In genomic region chr11:44911031-44911814, GRCh38 we compare ENCODE assay signal across 8 cellular contexts. TPM values are rescaled to one million over a fixed set of nuclear protein-coding genes. Genes with fewer than 3 reads are reported as not detected.
A peak's percentile ranks its signal among the peaks of the same experiment; 100 is the strongest.
DNase-seq lines count a peak whose midpoint lies in the region; ATAC-seq and TF ChIP-seq lines count a peak whose summit lies in the region.

No MANE protein-coding gene starts in this region.

- peak; percentile 80 for TF ChIP-seq CTCF in RWPE2 (IDR thresholded peaks at IDR 0.05; ENCODE audit: poor library complexity, severe bottlenecking)
- peak; percentile 60 for TF ChIP-seq CTCF in neutrophil (IDR thresholded peaks at IDR 0.05)

- H3K4me1 ChIP-seq in RWPE2 (ENCODE audit: insufficient read depth, poor library complexity, severe bottlenecking) (no peaks in the 10 kb centered on the region), neutrophil (ENCODE audit: control insufficient read depth in 1 of 2, insufficient read depth in 1 of 2, low read depth in 1 of 2, low read length in 1 of 2) (peaks cover 5 to 7% of the 10 kb centered on the region in 2 experiments)

- H3K27ac ChIP-seq in RWPE2 (ENCODE audit: poor library complexity, severe bottlenecking) (no peak overlapping the region), neutrophil (no peak overlapping the region), substantia nigra (ENCODE audit: low read depth, low read length, poor library complexity, severe bottlenecking) (no peak overlapping the region)

- intact Hi-C loops in activated T-helper 2 cell treated with anti-CD3 and anti-CD28 coated beads, Interferon-gamma antibody, Interleukin-2, Interleukin-4, amounts not matched to agents 10 μg/mL and 5 μg/mL and 100 μg/mL, durations not matched to agents 14 hours and 24 hours and 36 hours (cut with micrococcal nuclease), result loop anchor here (1.0 to 5.0 kb wide), 3 partner anchors 184 to 354 kb away; no protein-coding TSS in a partner anchor

- H3K36me3 ChIP-seq in RWPE2 (ENCODE audit: low read depth) (no peaks in the 10 kb centered on the region), neutrophil (no peaks in the 10 kb centered on the region)

- peak; percentile 74 for DNase-seq in ACHN
- peak; percentile 79 for DNase-seq in M059J (ENCODE audit: low read depth)
- no peak for DNase-seq in RWPE2 (ENCODE audit: low spot score)
- DNase-seq in activated T-helper 2 cell treated with anti-CD3 and anti-CD28 coated beads, Interferon-gamma antibody, Interleukin-2, Interleukin-4, amounts not matched to agents 10 μg/mL and 5 μg/mL and 100 μg/mL, durations not matched to agents 14 hours and 24 hours and 36 hours (ENCODE audit: low spot score), result peak; percentile 70
- peak; percentile 66 for DNase-seq in foreskin melanocyte
- peak in 48 of 49 donors; percentile 13 to 97 (median 74) for DNase-seq in substantia nigra (lab: John Stamatoyannopoulos, UW)

- H3K27me3 Mint-ChIP-seq in activated T-helper 2 cell treated with anti-CD3 and anti-CD28 coated beads, Interferon-gamma antibody, Interleukin-2, Interleukin-4, amounts not matched to agents 10 μg/mL and 5 μg/mL and 100 μg/mL, durations not matched to agents 14 hours and 24 hours and 36 hours (ENCODE audit: low read depth), result peaks cover 4% of the 10 kb centered on the region

- H3K36me3 Mint-ChIP-seq in activated T-helper 2 cell treated with anti-CD3 and anti-CD28 coated beads, Interferon-gamma antibody, Interleukin-2, Interleukin-4, amounts not matched to agents 10 μg/mL and 5 μg/mL and 100 μg/mL, durations not matched to agents 14 hours and 24 hours and 36 hours (ENCODE audit: low read depth), result no peaks in the 10 kb centered on the region

- H3K9me3 Mint-ChIP-seq in activated T-helper 2 cell treated with anti-CD3 and anti-CD28 coated beads, Interferon-gamma antibody, Interleukin-2, Interleukin-4, amounts not matched to agents 10 μg/mL and 5 μg/mL and 100 μg/mL, durations not matched to agents 14 hours and 24 hours and 36 hours, result no peaks in the 10 kb centered on the region

- peaks cover 3% of the 10 kb centered on the region for H3K4me1 Mint-ChIP-seq in activated T-helper 2 cell treated with anti-CD3 and anti-CD28 coated beads, Interferon-gamma antibody, Interleukin-2, Interleukin-4, amounts not matched to agents 10 μg/mL and 5 μg/mL and 100 μg/mL, durations not matched to agents 14 hours and 24 hours and 36 hours (ENCODE audit: low read depth)

- H3K4me3 ChIP-seq in RWPE2 (ENCODE audit: severe bottlenecking), result no peak overlapping the region
- no peak overlapping the region for H3K4me3 ChIP-seq in neutrophil (ENCODE audit: low read depth in 1 of 2, low read length in 1 of 2)

- H3K9me3 ChIP-seq in RWPE2 (ENCODE audit: severe bottlenecking) (no peaks in the 10 kb centered on the region), neutrophil (no peaks in the 10 kb centered on the region)

- H3K4me3 Mint-ChIP-seq in activated T-helper 2 cell treated with anti-CD3 and anti-CD28 coated beads, Interferon-gamma antibody, Interleukin-2, Interleukin-4, amounts not matched to agents 10 μg/mL and 5 μg/mL and 100 μg/mL, durations not matched to agents 14 hours and 24 hours and 36 hours (ENCODE audit: low read depth), result no peak overlapping the region

- in situ Hi-C loops in ACHN (cut with HindIII; ENCODE audit: low pct_ligation_motif_present, low pct_unique_long_range_greater_than_20kb, low sequenced_read_pairs), result no loop called here

- H3K27ac Mint-ChIP-seq in activated T-helper 2 cell treated with anti-CD3 and anti-CD28 coated beads, Interferon-gamma antibody, Interleukin-2, Interleukin-4, amounts not matched to agents 10 μg/mL and 5 μg/mL and 100 μg/mL, durations not matched to agents 14 hours and 24 hours and 36 hours, result no peak overlapping the region

- ATAC-seq in GM19023 (IDR thresholded peaks at IDR 0.05; ENCODE audit: unreplicated experiment) (peak; percentile 71), RWPE2 (ENCODE audit: low read depth) (peak; percentile 83)

- H3K27me3 ChIP-seq in RWPE2 (ENCODE audit: insufficient read depth, poor library complexity, severe bottlenecking) (no peaks in the 10 kb centered on the region), neutrophil (peaks cover 6% of the 10 kb centered on the region)

RNA-seq across cellular contexts. Expression of gene TP53I11, which starts 39.5 kb away (rescaled TPM):
- total RNA-seq in M059J (2014; rRNA removed; shearing (Covaris generic)), result 52.0 and 64.2 TPM in 2 replicates
- 4.6 and 5.0 TPM in 2 replicates for total RNA-seq in activated T-helper 2 cell treated with anti-CD3 and anti-CD28 coated beads, Interferon-gamma antibody, Interleukin-2, Interleukin-4, amounts not matched to agents 10 μg/mL and 5 μg/mL and 100 μg/mL, durations not matched to agents 14 hours and 24 hours and 36 hours
